Comparison of ENCODE assay signal across 8 cellular contexts in genomic region chr5:100901851-100902341, GRCh38. TPM values are rescaled to one million over a fixed set of nuclear protein-coding genes. Genes with fewer than 3 reads are reported as not detected.
DNase-seq lines count a peak whose midpoint lies in the region; ATAC-seq and TF ChIP-seq lines count a peak whose summit lies in the region.

No MANE protein-coding gene starts in this region.

- intact Hi-C loops in left ventricle myocardium superior (cut with micrococcal nuclease) = no loop called here

- ATAC-seq in activated naive CD4-positive, alpha-beta T cell treated with anti-CD3 and anti-CD28 coated beads, Interleukin-2, amount 50 U/mL, for 72 hours = peak; percentile 7 to 8
- ATAC-seq in left ventricle myocardium superior (peak; percentile 64), GM21737 (IDR thresholded peaks at IDR 0.05; ENCODE audit: unreplicated experiment) (no peak)

- peak; percentile 8 to 38 for DNase-seq in SHP77 (lab: John Stamatoyannopoulos, UW)
- no peak for DNase-seq in SHP77 treated with DMSO at 0.1 percent for 48 hours (lab: John Stamatoyannopoulos, UW)
- peak; percentile 85 for DNase-seq in RPMI8226
- peak; percentile 43 to 62 for DNase-seq in activated naive CD4-positive, alpha-beta T cell treated with anti-CD3 and anti-CD28 coated beads, Interleukin-2, amount 50 U/mL, for 72 hours (ENCODE audit: low spot score in 2 of 2)
- DNase-seq in left ventricle myocardium superior = peak; percentile 23
- no peak for DNase-seq in retinal pigment epithelial cell (ENCODE audit: low read depth)
- no peak for DNase-seq in NCI-H82 (lab: John Stamatoyannopoulos, UW)

- no peaks in the 10 kb centered on the region for H3K9me3 Mint-ChIP-seq in activated naive CD4-positive, alpha-beta T cell treated with anti-CD3 and anti-CD28 coated beads, Interleukin-2, amount 50 U/mL, for 72 hours

- peak overlapping the region; percentile 72 for H3K4me3 ChIP-seq in retinal pigment epithelial cell (ENCODE audit: low read length)

- peak overlapping the region; percentile 99 for H3K27ac Mint-ChIP-seq in activated naive CD4-positive, alpha-beta T cell treated with anti-CD3 and anti-CD28 coated beads, Interleukin-2, amount 50 U/mL, for 72 hours

- peaks cover 47 to 48% of the 10 kb centered on the region in 2 donors for H3K36me3 Mint-ChIP-seq in activated naive CD4-positive, alpha-beta T cell treated with anti-CD3 and anti-CD28 coated beads, Interleukin-2, amount 50 U/mL, for 72 hours

- TF ChIP-seq CTCF in retinal pigment epithelial cell (conservative IDR thresholded peaks at IDR 0.05; ENCODE audit: low read depth, low read length) = no peak

RNA-seq across cellular contexts. Expression of gene ST8SIA4, which starts 1.2 kb away (rescaled TPM):
- total RNA-seq in activated naive CD4-positive, alpha-beta T cell treated with anti-CD3 and anti-CD28 coated beads, Interleukin-2, amount 50 U/mL, for 72 hours = 10 to 100 TPM; 21.2 to 36.2 TPM
- total RNA-seq in left ventricle myocardium superior = 5.4 TPM

Comparison
In these comparisons a context has a peak if more than half of its experiments do, and no peak if none do; other contexts are left out.
1. DNase-seq: peak in SHP77 (2 of 2), RPMI8226 (single experiment), activated naive CD4-positive, alpha-beta T cell treated with anti-CD3 and anti-CD28 coated beads, Interleukin-2, amount 50 U/mL, for 72 hours (2 of 2) and left ventricle myocardium superior (single experiment); none in SHP77 treated with DMSO at 0.1 percent for 48 hours (single experiment), retinal pigment epithelial cell (single experiment) and NCI-H82 (single experiment).